Comparison of ENCODE assay signal across 10 cellular contexts in the genomic region with DNA sequence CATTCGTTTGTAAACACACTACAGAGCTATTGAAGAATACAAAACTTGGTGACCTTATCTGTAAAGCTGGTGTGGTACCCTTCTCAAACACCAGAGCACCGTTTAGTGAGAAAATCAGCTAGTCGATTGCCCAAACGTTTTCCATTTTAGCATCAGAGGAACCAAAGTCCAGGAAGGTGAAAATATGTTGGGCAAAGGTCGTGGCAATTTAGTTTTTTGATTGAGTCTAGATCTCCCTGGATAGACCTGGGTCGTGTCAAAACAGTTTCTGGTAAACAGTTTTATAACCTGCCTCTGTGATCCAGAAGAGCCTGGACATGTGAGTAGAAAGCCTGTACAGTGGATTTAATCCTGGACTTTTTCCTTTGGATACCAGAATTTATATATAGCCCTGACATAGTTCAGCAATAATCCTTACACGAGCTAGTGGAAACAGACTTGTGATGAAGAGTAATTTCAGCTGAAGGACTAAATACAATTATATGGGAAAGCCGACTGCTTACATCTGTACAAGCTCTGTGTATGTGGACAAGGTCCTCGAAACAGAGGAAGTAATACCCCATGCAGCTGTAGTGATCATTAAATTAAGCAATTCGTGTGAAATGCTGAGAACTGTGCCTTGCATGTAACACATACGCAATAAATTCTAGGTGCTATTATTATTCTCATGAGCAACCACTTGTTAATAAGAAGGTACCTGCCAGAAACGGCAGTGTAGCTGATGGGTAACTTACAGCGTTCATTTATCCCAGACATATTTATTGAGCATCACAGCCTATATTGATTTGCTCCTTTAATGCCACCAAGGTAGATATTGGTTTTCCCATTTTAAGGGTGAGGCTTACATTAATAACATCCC.
"Had no signal": no experiment of that assay in that cellular context is flagged by ENCODE, and none has a peak within 500 bp of the region (broad histone marks: within the 10 kb centered on the region; RNA-seq: fewer than 3 reads in every experiment).

No MANE protein-coding gene starts in this region.

- H3K9me3 ChIP-seq: esophagus muscularis mucosa, ovary, testis had no signal

- H3K4me3 ChIP-seq: esophagus muscularis mucosa, ovary, testis had no signal

- DNase-seq: activated CD4-positive, alpha-beta T cell treated with anti-CD3 and anti-CD28 coated beads for 36 hours; activated CD8-positive, alpha-beta T cell treated with anti-CD3 and anti-CD28 coated beads for 36 hours; activated effector memory CD4-positive, alpha-beta T cell treated with Interleukin-2 at 50 U/mL for 16 hours; activated T-cell treated with anti-CD3 and anti-CD28 coated beads, Interleukin-2, amount 50 U/mL, for 4 hours; amniotic stem cell; kidney glomerular epithelial cell; naive B cell; ovary; testis had no signal

- ATAC-seq: activated CD8-positive, alpha-beta T cell treated with anti-CD3 and anti-CD28 coated beads for 36 hours; activated T-cell treated with anti-CD3 and anti-CD28 coated beads, Interleukin-2, amount 50 U/mL, for 4 hours had no signal

- H3K27me3 ChIP-seq: esophagus muscularis mucosa, ovary, testis had no signal

- H3K27ac ChIP-seq: ovary had no signal

- H3K36me3 ChIP-seq: esophagus muscularis mucosa, ovary had no signal
